Comparison of ENCODE assay signal across 12 cellular contexts in the genomic region with DNA sequence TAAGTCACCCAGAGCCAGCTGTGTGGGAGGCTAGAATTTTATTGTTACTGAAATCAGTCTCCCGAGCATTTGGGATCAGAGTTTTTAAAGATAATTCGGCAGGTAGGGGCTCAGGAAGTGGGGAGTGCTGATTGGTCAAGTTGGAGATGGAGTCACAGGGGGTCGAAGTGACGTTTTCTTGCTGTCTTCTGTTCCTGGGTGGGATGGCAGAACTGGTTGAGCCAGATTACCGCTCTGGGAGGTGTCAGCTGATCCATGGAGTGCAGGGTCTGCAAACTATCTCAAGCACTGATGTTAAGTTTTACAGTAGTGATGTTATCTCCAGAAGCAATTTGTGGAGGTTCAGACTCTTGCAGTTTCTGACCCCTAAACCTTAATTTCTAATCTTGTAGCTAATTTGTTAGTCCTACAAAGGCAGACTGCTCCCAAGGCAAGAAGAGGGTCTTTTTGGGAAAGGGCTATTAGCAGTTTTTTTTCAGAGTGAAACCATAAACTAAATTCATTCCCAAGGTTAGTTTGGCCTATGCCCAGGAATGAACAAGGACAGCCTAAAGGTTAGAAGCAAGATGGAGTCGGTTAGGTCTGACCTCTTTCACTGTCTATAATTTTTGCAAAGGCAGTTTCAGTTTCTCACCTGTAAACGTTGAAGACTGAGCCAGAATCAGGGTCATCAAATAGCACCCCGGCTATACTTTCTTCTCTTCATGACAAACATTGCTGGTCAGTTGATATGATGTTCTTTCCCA. TPM values are rescaled to one million over a fixed set of nuclear protein-coding genes. Genes with fewer than 3 reads are reported as not detected.
DNase-seq lines count a peak whose midpoint lies in the region; ATAC-seq, FAIRE-seq and TF ChIP-seq lines count a peak whose summit lies in the region.
"Had no signal": no experiment of that assay in that cellular context is flagged by ENCODE, and none has a peak within 500 bp of the region (broad histone marks: within the 10 kb centered on the region; RNA-seq: fewer than 3 reads in every experiment).

No MANE protein-coding gene starts in this region.

- H3K27me3 ChIP-seq in cardiac muscle cell = no peaks in the 10 kb centered on the region
- no peaks in the 10 kb centered on the region for H3K27me3 ChIP-seq in testis

- CTCF ChIA-PET in MCF 10A (lab: Yijun Ruan, JAX) = interaction anchor here (0.6 to 1.2 kb wide), 4 partner anchors 17 to 172 kb away, joined by 3 to 4 read pairs (median 3); no protein-coding TSS in a partner anchor

- H3K27ac ChIP-seq in cardiac muscle cell = peak overlapping the region; percentile 3
- H3K27ac ChIP-seq in testis = no peak overlapping the region

- no TSS peak for BruUV-seq in MCF 10A (replicated peaks; lab: Mats Ljungman, UMichigan)

- TF ChIP-seq CTCF in cardiac muscle cell (IDR thresholded peaks at IDR 0.05; ENCODE audit: low read depth, low read length) = no peak
- TF ChIP-seq CTCF in MCF 10A (IDR thresholded peaks at IDR 0.05; ENCODE audit: unreplicated experiment) = no peak
- no peak for TF ChIP-seq CTCF in mesothelial cell of epicardium (IDR thresholded peaks at IDR 0.05; ENCODE audit: unreplicated experiment)
- TF ChIP-seq CTCF in testis (IDR thresholded peaks at IDR 0.05) = no peak

- no peaks in the 10 kb centered on the region for H3K9me3 ChIP-seq in cardiac muscle cell (ENCODE audit: low read depth)
- H3K9me3 ChIP-seq in testis = no peaks in the 10 kb centered on the region

- H3K27me3 Mint-ChIP-seq in MCF 10A (ENCODE audit: insufficient read depth, unreplicated experiment) (no peaks in the 10 kb centered on the region), mesothelial cell of epicardium (ENCODE audit: low read depth) (no peaks in the 10 kb centered on the region)

- H3K4me3 Mint-ChIP-seq in MCF 10A (ENCODE audit: unreplicated experiment) (no peak overlapping the region), mesothelial cell of epicardium (no peak overlapping the region)

- POLR2A ChIA-PET in MCF 10A (lab: Yijun Ruan, JAX) = interaction anchor here (1.0 to 2.0 kb wide), 2 partner anchors 10 to 13 kb away, joined by 3 to 6 read pairs; no protein-coding TSS in a partner anchor

- H3K36me3 Mint-ChIP-seq in MCF 10A (ENCODE audit: insufficient read depth, unreplicated experiment) (peaks cover 18% of the 10 kb centered on the region), mesothelial cell of epicardium (no peaks in the 10 kb centered on the region)

- no peaks in the 10 kb centered on the region for H3K36me3 ChIP-seq in cardiac muscle cell
- H3K36me3 ChIP-seq in testis (ENCODE audit: low read depth, missing control alignments) = no peaks in the 10 kb centered on the region

- ATAC-seq in HG02798 (IDR thresholded peaks at IDR 0.05; ENCODE audit: poor library complexity, unreplicated experiment) = no peak

- intact Hi-C loops in cardiac septum (cut with DNase I) (no loop called here), MCF 10A (cut with micrococcal nuclease) (no loop called here), testis (cut with DNase I; ENCODE audit: low total_unique reads) (no loop called here)

- H3K4me3 ChIP-seq in cardiac muscle cell = no peak overlapping the region
- H3K4me3 ChIP-seq in testis = no peak overlapping the region
- H3K4me3 ChIP-seq: skin epidermis had no signal

- DNase-seq in cardiac muscle cell (ENCODE audit: low read depth in 1 of 2, low spot score in 1 of 2) (no peak), cardiac septum (ENCODE audit: low spot score) (no peak), MCF 10A (ENCODE audit: unreplicated experiment) (no peak), mesothelial cell of epicardium (ENCODE audit: low spot score in 2 of 2, unreplicated experiment in 2 of 2) (no peak), HTR-8/SVneo (ENCODE audit: insufficient read length, low spot score) (no peak), testis (no peak), H54 (ENCODE audit: insufficient read length, low spot score) (no peak)
- DNase-seq: activated effector memory CD4-positive, alpha-beta T cell treated with anti-CD3 and anti-CD28 coated beads, Interleukin-2, amount 50 U/mL, for 16 hours; NCI-H2081 had no signal

- FAIRE-seq in HTR-8/SVneo (lab: Jason Lieb, UNC) (no peak), H54 (lab: Jason Lieb, UNC) (no peak)
- FAIRE-seq: G401.6 had no signal

- no peaks in the 10 kb centered on the region for H3K9me3 Mint-ChIP-seq in MCF 10A (ENCODE audit: unreplicated experiment)
- no peaks in the 10 kb centered on the region for H3K9me3 Mint-ChIP-seq in mesothelial cell of epicardium

- H3K4me1 ChIP-seq in cardiac muscle cell (ENCODE audit: low read depth) = peaks cover 4% of the 10 kb centered on the region
- peaks cover 23% of the 10 kb centered on the region for H3K4me1 ChIP-seq in testis

- H3K4me1 Mint-ChIP-seq in MCF 10A (ENCODE audit: insufficient read depth, unreplicated experiment) (peaks cover 53% of the 10 kb centered on the region), mesothelial cell of epicardium (peaks cover 62% of the 10 kb centered on the region)

- H3K27ac Mint-ChIP-seq in MCF 10A (ENCODE audit: low read depth, unreplicated experiment) = peak overlapping the region; percentile 52
- H3K27ac Mint-ChIP-seq in mesothelial cell of epicardium = peak overlapping the region; percentile 88

- TF ChIP-seq POLR2A in testis (IDR thresholded peaks at IDR 0.05) (no peak), H54 (IDR thresholded peaks at IDR 0.05; ENCODE audit: low read depth, low read length) (no peak)

- 66 to 67% methylated on average over 8 of the region's 8 CpGs for WGBS in testis, 2 donors

RNA-seq across cellular contexts. Expression of gene FLNB, which starts 28.2 kb away (rescaled TPM):
- 25.2 and 28.7 TPM in 2 replicates for total RNA-seq in cardiac muscle cell
- 12.1 and 13.8 TPM in 2 replicates for polyA plus RNA-seq in cardiac muscle cell
- 58.1 TPM for total RNA-seq in cardiac septum
- total RNA-seq in MCF 10A (2022) = 580 and 593 TPM in 2 replicates
- total RNA-seq in mesothelial cell of epicardium = 173 to 190 TPM (median 177 TPM) in 3 replicates
- total RNA-seq in testis = 100 to 1,000 TPM; 166 to 199 TPM
- polyA plus RNA-seq in testis (ENCODE audit: insufficient read depth, low read depth, low replicate concordance) = 105 TPM
